ENCODE assay signal across 1 cellular context in the genomic region with DNA sequence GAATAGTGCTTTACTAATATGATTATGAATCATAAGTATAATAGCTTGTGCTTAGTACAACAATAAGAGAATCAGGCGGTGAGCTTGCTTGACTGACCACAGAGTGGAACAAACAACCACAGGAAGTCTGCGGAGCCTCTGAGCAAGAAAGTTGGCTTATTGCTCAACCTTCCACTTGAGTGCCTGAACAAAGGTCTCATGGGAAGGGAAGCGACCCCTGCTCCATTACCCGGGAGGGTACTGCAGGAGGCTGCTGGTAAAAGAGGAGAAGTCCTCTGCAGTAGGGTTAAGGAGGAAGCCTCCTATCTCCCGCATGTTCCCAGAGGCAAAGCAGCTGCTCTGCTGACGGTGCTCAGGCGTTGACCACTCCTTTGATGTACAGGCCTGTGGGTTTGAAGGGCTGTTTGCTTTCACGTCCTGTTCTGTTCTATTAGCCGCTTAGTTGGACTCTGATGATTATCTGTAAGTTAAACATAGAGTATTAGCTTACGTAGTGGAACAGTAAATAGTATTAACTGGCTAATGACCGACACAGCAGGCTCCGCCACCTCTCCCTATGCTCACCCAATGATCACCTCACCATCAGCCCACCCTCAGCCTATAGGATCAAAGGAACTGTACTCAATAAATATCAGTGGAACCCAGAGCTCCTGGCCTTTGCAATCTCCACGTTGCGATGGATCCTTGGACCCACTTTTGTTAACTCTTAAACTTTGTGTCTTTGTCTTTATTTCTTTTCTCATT.
A peak's percentile ranks its signal among the peaks of the same experiment; 100 is the strongest.
TF ChIP-seq lines count a peak whose summit lies in the region.

No MANE protein-coding gene starts in this region.

TF ChIP-seq in HepG2, 621 proteins besides CTCF, POLR2A, EP300 and RAD21 (continued from another document and continues in another):
- TF ChIP-seq, protein P1, sequence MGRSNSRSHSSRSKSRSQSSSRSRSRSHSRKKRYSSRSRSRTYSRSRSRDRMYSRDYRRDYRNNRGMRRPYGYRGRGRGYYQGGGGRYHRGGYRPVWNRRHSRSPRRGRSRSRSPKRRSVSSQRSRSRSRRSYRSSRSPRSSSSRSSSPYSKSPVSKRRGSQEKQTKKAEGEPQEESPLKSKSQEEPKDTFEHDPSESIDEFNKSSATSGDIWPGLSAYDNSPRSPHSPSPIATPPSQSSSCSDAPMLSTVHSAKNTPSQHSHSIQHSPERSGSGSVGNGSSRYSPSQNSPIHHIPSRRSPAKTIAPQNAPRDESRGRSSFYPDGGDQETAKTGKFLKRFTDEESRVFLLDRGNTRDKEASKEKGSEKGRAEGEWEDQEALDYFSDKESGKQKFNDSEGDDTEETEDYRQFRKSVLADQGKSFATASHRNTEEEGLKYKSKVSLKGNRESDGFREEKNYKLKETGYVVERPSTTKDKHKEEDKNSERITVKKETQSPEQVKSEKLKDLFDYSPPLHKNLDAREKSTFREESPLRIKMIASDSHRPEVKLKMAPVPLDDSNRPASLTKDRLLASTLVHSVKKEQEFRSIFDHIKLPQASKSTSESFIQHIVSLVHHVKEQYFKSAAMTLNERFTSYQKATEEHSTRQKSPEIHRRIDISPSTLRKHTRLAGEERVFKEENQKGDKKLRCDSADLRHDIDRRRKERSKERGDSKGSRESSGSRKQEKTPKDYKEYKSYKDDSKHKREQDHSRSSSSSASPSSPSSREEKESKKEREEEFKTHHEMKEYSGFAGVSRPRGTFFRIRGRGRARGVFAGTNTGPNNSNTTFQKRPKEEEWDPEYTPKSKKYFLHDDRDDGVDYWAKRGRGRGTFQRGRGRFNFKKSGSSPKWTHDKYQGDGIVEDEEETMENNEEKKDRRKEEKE (IDR thresholded peaks at IDR 0.05) = no peak
- TF ChIP-seq, protein P2, sequence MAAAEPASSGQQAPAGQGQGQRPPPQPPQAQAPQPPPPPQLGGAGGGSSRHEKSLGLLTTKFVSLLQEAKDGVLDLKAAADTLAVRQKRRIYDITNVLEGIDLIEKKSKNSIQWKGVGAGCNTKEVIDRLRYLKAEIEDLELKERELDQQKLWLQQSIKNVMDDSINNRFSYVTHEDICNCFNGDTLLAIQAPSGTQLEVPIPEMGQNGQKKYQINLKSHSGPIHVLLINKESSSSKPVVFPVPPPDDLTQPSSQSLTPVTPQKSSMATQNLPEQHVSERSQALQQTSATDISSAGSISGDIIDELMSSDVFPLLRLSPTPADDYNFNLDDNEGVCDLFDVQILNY (CRISPR knock-in tag; conservative IDR thresholded peaks at IDR 0.05) = no peak
- 0 out of 2 replicates have a peak, but pooled peaks have one; percentile 39 for TF ChIP-seq NRL (CRISPR knock-in tag; IDR thresholded peaks at IDR 0.05; ENCODE audit: borderline replicate concordance)
- TF ChIP-seq, protein P3, sequence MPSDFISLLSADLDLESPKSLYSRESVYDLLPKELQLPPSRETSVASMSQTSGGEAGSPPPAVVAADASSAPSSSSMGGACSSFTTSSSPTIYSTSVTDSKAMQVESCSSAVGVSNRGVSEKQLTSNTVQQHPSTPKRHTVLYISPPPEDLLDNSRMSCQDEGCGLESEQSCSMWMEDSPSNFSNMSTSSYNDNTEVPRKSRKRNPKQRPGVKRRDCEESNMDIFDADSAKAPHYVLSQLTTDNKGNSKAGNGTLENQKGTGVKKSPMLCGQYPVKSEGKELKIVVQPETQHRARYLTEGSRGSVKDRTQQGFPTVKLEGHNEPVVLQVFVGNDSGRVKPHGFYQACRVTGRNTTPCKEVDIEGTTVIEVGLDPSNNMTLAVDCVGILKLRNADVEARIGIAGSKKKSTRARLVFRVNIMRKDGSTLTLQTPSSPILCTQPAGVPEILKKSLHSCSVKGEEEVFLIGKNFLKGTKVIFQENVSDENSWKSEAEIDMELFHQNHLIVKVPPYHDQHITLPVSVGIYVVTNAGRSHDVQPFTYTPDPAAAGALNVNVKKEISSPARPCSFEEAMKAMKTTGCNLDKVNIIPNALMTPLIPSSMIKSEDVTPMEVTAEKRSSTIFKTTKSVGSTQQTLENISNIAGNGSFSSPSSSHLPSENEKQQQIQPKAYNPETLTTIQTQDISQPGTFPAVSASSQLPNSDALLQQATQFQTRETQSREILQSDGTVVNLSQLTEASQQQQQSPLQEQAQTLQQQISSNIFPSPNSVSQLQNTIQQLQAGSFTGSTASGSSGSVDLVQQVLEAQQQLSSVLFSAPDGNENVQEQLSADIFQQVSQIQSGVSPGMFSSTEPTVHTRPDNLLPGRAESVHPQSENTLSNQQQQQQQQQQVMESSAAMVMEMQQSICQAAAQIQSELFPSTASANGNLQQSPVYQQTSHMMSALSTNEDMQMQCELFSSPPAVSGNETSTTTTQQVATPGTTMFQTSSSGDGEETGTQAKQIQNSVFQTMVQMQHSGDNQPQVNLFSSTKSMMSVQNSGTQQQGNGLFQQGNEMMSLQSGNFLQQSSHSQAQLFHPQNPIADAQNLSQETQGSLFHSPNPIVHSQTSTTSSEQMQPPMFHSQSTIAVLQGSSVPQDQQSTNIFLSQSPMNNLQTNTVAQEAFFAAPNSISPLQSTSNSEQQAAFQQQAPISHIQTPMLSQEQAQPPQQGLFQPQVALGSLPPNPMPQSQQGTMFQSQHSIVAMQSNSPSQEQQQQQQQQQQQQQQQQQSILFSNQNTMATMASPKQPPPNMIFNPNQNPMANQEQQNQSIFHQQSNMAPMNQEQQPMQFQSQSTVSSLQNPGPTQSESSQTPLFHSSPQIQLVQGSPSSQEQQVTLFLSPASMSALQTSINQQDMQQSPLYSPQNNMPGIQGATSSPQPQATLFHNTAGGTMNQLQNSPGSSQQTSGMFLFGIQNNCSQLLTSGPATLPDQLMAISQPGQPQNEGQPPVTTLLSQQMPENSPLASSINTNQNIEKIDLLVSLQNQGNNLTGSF (CRISPR knock-in tag; IDR thresholded peaks at IDR 0.05) = no peak
- TF ChIP-seq ZNF672 (CRISPR knock-in tag; IDR thresholded peaks at IDR 0.05) = no peak
- TF ChIP-seq, protein P4, sequence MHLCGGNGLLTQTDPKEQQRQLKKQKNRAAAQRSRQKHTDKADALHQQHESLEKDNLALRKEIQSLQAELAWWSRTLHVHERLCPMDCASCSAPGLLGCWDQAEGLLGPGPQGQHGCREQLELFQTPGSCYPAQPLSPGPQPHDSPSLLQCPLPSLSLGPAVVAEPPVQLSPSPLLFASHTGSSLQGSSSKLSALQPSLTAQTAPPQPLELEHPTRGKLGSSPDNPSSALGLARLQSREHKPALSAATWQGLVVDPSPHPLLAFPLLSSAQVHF (CRISPR knock-in tag; IDR thresholded peaks at IDR 0.05) = peak; percentile 61; the same call in 1 of the 2 replicates
- TF ChIP-seq ELF3 (CRISPR knock-in tag; IDR thresholded peaks at IDR 0.05) = peak; percentile 79
- TF ChIP-seq ZNF460 (CRISPR knock-in tag; IDR thresholded peaks at IDR 0.05; ENCODE audit: borderline replicate concordance) = no peak
- TF ChIP-seq, protein P5, sequence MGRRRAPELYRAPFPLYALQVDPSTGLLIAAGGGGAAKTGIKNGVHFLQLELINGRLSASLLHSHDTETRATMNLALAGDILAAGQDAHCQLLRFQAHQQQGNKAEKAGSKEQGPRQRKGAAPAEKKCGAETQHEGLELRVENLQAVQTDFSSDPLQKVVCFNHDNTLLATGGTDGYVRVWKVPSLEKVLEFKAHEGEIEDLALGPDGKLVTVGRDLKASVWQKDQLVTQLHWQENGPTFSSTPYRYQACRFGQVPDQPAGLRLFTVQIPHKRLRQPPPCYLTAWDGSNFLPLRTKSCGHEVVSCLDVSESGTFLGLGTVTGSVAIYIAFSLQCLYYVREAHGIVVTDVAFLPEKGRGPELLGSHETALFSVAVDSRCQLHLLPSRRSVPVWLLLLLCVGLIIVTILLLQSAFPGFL (CRISPR knock-in tag; IDR thresholded peaks at IDR 0.05) = no peak
- no peak for TF ChIP-seq ZNF274 (CRISPR knock-in tag; IDR thresholded peaks at IDR 0.05)
- TF ChIP-seq THYN1 (CRISPR knock-in tag; IDR thresholded peaks at IDR 0.05; ENCODE audit: borderline replicate concordance, low read depth) = no peak
- no peak for TF ChIP-seq RBM22 (optimal IDR thresholded peaks at IDR 0.05; ENCODE audit: low read length)
- no peak for TF ChIP-seq KAT2B (IDR thresholded peaks at IDR 0.05; ENCODE audit: borderline replicate concordance, low read depth, low read length)
- no peak for TF ChIP-seq NFIB (CRISPR knock-in tag; IDR thresholded peaks at IDR 0.05; ENCODE audit: borderline replicate concordance)
- TF ChIP-seq, protein P6, sequence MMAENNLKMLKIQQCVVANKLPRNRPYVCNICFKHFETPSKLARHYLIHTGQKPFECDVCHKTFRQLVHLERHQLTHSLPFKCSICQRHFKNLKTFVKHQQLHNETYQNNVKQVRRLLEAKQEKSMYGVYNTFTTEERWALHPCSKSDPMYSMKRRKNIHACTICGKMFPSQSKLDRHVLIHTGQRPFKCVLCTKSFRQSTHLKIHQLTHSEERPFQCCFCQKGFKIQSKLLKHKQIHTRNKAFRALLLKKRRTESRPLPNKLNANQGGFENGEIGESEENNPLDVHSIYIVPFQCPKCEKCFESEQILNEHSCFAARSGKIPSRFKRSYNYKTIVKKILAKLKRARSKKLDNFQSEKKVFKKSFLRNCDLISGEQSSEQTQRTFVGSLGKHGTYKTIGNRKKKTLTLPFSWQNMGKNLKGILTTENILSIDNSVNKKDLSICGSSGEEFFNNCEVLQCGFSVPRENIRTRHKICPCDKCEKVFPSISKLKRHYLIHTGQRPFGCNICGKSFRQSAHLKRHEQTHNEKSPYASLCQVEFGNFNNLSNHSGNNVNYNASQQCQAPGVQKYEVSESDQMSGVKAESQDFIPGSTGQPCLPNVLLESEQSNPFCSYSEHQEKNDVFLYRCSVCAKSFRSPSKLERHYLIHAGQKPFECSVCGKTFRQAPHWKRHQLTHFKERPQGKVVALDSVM (CRISPR knock-in tag; IDR thresholded peaks at IDR 0.05) = peak; percentile 57; the same call in 1 of the 2 replicates
- TF ChIP-seq, protein P7, sequence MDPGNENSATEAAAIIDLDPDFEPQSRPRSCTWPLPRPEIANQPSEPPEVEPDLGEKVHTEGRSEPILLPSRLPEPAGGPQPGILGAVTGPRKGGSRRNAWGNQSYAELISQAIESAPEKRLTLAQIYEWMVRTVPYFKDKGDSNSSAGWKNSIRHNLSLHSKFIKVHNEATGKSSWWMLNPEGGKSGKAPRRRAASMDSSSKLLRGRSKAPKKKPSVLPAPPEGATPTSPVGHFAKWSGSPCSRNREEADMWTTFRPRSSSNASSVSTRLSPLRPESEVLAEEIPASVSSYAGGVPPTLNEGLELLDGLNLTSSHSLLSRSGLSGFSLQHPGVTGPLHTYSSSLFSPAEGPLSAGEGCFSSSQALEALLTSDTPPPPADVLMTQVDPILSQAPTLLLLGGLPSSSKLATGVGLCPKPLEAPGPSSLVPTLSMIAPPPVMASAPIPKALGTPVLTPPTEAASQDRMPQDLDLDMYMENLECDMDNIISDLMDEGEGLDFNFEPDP (CRISPR knock-in tag; conservative IDR thresholded peaks at IDR 0.05) = no peak
- TF ChIP-seq LCORL (IDR thresholded peaks at IDR 0.05) = no peak
- TF ChIP-seq LCORL (CRISPR knock-in tag; IDR thresholded peaks at IDR 0.05) = peak; percentile 51; the same call in 1 of the 2 replicates
- TF ChIP-seq RARA (CRISPR knock-in tag; IDR thresholded peaks at IDR 0.05) = peak; percentile 70
- TF ChIP-seq, protein P8, sequence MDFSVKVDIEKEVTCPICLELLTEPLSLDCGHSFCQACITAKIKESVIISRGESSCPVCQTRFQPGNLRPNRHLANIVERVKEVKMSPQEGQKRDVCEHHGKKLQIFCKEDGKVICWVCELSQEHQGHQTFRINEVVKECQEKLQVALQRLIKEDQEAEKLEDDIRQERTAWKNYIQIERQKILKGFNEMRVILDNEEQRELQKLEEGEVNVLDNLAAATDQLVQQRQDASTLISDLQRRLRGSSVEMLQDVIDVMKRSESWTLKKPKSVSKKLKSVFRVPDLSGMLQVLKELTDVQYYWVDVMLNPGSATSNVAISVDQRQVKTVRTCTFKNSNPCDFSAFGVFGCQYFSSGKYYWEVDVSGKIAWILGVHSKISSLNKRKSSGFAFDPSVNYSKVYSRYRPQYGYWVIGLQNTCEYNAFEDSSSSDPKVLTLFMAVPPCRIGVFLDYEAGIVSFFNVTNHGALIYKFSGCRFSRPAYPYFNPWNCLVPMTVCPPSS (IDR thresholded peaks at IDR 0.05) = no peak
- TF ChIP-seq ZNF251 (CRISPR knock-in tag; IDR thresholded peaks at IDR 0.05) = no peak
- peak; percentile 98 for TF ChIP-seq TBX2 (CRISPR knock-in tag; IDR thresholded peaks at IDR 0.05; ENCODE audit: borderline replicate concordance)
- TF ChIP-seq ARNT2 (CRISPR knock-in tag; IDR thresholded peaks at IDR 0.05; ENCODE audit: low read depth) = no peak
- TF ChIP-seq NKX3-1 (CRISPR knock-in tag; IDR thresholded peaks at IDR 0.05) = peak; percentile 68; the same call in 1 of the 2 replicates
- TF ChIP-seq KDM1A (CRISPR knock-in tag; IDR thresholded peaks at IDR 0.05) = no peak
- no peak for TF ChIP-seq NFE2L1 (CRISPR knock-in tag; IDR thresholded peaks at IDR 0.05; ENCODE audit: borderline replicate concordance)
- TF ChIP-seq ZFYVE20 (CRISPR knock-in tag; IDR thresholded peaks at IDR 0.05; ENCODE audit: borderline replicate concordance, low read depth) = no peak
- TF ChIP-seq, protein P9, sequence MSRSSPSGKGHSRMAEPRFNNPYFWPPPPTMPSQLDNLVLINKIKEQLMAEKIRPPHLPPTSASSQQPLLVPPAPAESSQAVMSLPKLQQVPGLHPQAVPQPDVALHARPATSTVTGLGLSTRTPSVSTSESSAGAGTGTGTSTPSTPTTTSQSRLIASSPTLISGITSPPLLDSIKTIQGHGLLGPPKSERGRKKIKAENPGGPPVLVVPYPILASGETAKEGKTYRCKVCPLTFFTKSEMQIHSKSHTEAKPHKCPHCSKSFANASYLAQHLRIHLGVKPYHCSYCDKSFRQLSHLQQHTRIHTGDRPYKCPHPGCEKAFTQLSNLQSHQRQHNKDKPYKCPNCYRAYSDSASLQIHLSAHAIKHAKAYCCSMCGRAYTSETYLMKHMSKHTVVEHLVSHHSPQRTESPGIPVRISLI (CRISPR knock-in tag; IDR thresholded peaks at IDR 0.05; ENCODE audit: borderline replicate concordance) = no peak
- TF ChIP-seq ZNF451 (CRISPR knock-in tag; IDR thresholded peaks at IDR 0.05) = 0 out of 2 replicates have a peak, but pooled peaks have one; percentile 53
- no peak for TF ChIP-seq SRSF4 (IDR thresholded peaks at IDR 0.05; ENCODE audit: low read depth, low read length, poor library complexity, severe bottlenecking)
- no peak for TF ChIP-seq ZNF629 (CRISPR knock-in tag; conservative IDR thresholded peaks at IDR 0.05)
- peak; percentile 92 for TF ChIP-seq CEBPB (IDR thresholded peaks at IDR 0.05; ENCODE audit: borderline replicate concordance, low read depth, low read length)
- peak; percentile 79 for TF ChIP-seq NCOA2 (CRISPR knock-in tag; IDR thresholded peaks at IDR 0.05)
- 0 out of 2 replicates have a peak, but pooled peaks have one; percentile 22 for TF ChIP-seq FOXK1 (CRISPR knock-in tag; IDR thresholded peaks at IDR 0.05; ENCODE audit: borderline replicate concordance, low read depth)
- TF ChIP-seq, protein P10, sequence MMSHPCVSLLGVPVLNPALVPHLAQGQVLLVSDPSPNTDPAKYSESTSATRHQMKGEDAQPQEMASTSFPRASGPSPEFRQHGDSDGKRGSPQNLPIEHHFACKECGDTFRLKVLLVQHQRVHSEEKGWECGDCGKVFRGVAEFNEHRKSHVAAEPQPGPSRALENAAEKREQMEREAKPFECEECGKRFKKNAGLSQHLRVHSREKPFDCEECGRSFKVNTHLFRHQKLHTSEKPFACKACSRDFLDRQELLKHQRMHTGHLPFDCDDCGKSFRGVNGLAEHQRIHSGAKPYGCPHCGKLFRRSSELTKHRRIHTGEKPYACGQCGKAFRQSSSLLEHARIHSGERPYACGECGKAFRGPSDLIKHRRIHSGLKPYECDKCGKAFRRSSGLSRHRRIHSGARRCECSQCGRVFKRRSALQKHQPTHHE (CRISPR knock-in tag; IDR thresholded peaks at IDR 0.05; ENCODE audit: borderline replicate concordance) = no peak; the same call in 1 of the 2 replicates
